8 cellular contexts compared by ENCODE assay signal in genomic region chr11:65856689-65857499, GRCh38. TPM values are rescaled to one million over a fixed set of nuclear protein-coding genes. Genes with fewer than 3 reads are reported as not detected.
DNase-seq lines count a peak whose midpoint lies in the region; ATAC-seq and TF ChIP-seq lines count a peak whose summit lies in the region.

No MANE protein-coding gene starts in this region.

- WGBS in adipose tissue, 3 donors = 1% methylated on average over 57 of the region's 57 CpGs

- H3K4me1 Mint-ChIP-seq in T-cell (peaks cover 59 to 65% (median 64%) of the 10 kb centered on the region in 3 donors), progenitor cell of endocrine pancreas (ENCODE audit: low read depth) (peaks cover 27% of the 10 kb centered on the region)

- H3K9me3 ChIP-seq in BLaER1 treated with 17β-estradiol and CSF1 and Interleukin-3, amounts not matched to agents 10 nM and 100 nM (replicated peaks in 1 of 11) = peaks cover 0 to 8% (median 0%) of the 10 kb centered on the region in 11 experiments; a peak in 5 of 22 replicates
- no peaks in the 10 kb centered on the region for H3K9me3 ChIP-seq in left ventricle myocardium inferior (replicated peaks)
- H3K9me3 ChIP-seq in upper lobe of right lung = no peaks in the 10 kb centered on the region

- intact Hi-C loops in left ventricle myocardium inferior (cut with micrococcal nuclease) (no loop called here), upper lobe of right lung (cut with DNase I) (no loop called here)

- peak overlapping the region; percentile 87 to 98 (median 94) for H3K27ac ChIP-seq in BLaER1 treated with 17β-estradiol and CSF1 and Interleukin-3, amounts not matched to agents 10 nM and 100 nM
- H3K27ac ChIP-seq in adipose tissue (ENCODE audit: low read depth, low read length) = peak overlapping the region; percentile 97
- H3K27ac ChIP-seq in left ventricle myocardium inferior (replicated peaks) = peak overlapping the region; percentile 97
- peak overlapping the region; percentile 97 for H3K27ac ChIP-seq in upper lobe of right lung

- peaks cover 38 to 49% (median 44%) of the 10 kb centered on the region in 10 experiments for H3K4me1 ChIP-seq in BLaER1 treated with 17β-estradiol and CSF1 and Interleukin-3, amounts not matched to agents 10 nM and 100 nM
- peaks cover 74% of the 10 kb centered on the region for H3K4me1 ChIP-seq in left ventricle myocardium inferior
- H3K4me1 ChIP-seq in upper lobe of right lung = peaks cover 29% of the 10 kb centered on the region

- H3K4me3 ChIP-seq in BLaER1 treated with 17β-estradiol and CSF1 and Interleukin-3, amounts not matched to agents 10 nM and 100 nM = peak overlapping the region; percentile 84 to 99 (median 96)
- peak overlapping the region; percentile 96 for H3K4me3 ChIP-seq in Jurkat, Clone E6-1 (ENCODE audit: low read length)
- H3K4me3 ChIP-seq in left ventricle myocardium inferior (peak overlapping the region; percentile 80), upper lobe of right lung (peak overlapping the region; percentile 98)

- TF ChIP-seq CTCF in left ventricle myocardium inferior (IDR thresholded peaks at IDR 0.05; ENCODE audit: borderline replicate concordance) (no peak), progenitor cell of endocrine pancreas (IDR thresholded peaks at IDR 0.05; ENCODE audit: unreplicated experiment) (no peak), upper lobe of right lung (IDR thresholded peaks at IDR 0.05) (no peak)

- no peaks in the 10 kb centered on the region for H3K27me3 ChIP-seq in BLaER1 treated with 17β-estradiol and CSF1 and Interleukin-3, amounts not matched to agents 10 nM and 100 nM
- H3K27me3 ChIP-seq in left ventricle myocardium inferior (ENCODE audit: low read depth) (no peaks in the 10 kb centered on the region), upper lobe of right lung (no peaks in the 10 kb centered on the region)

- peaks cover 59 to 72% (median 64%) of the 10 kb centered on the region in 11 experiments for H4K20me1 ChIP-seq in BLaER1 treated with 17β-estradiol and CSF1 and Interleukin-3, amounts not matched to agents 10 nM and 100 nM

- DNase-seq in GM19238 (ENCODE audit: insufficient read length, low spot score) = peak; percentile 76
- DNase-seq in Jurkat, Clone E6-1 (ENCODE audit: low read depth, low spot score) = peak; percentile 66
- DNase-seq in T-cell = peak; percentile 67 to 88 (median 82)
- DNase-seq in left ventricle myocardium inferior = peak; percentile 86
- DNase-seq in progenitor cell of endocrine pancreas (ENCODE audit: low spot score, unreplicated experiment) = peak; percentile 48
- DNase-seq in upper lobe of right lung = peak; percentile 94

- peaks cover 42% of the 10 kb centered on the region for H3K36me3 Mint-ChIP-seq in T-cell
- peaks cover 27% of the 10 kb centered on the region for H3K36me3 Mint-ChIP-seq in progenitor cell of endocrine pancreas (ENCODE audit: insufficient read depth)

- peak overlapping the region; percentile 92 to 99 (median 95) for H3K9ac ChIP-seq in BLaER1 treated with 17β-estradiol and CSF1 and Interleukin-3, amounts not matched to agents 10 nM and 100 nM

- no peaks in the 10 kb centered on the region for H3K9me3 Mint-ChIP-seq in T-cell
- H3K9me3 Mint-ChIP-seq in progenitor cell of endocrine pancreas (ENCODE audit: low read depth) = no peaks in the 10 kb centered on the region

- H3K27ac Mint-ChIP-seq in T-cell (peak overlapping the region; percentile 90 to 91), progenitor cell of endocrine pancreas (peak overlapping the region; percentile 95)

- H3K36me3 ChIP-seq in BLaER1 treated with 17β-estradiol and CSF1 and Interleukin-3, amounts not matched to agents 10 nM and 100 nM = peaks cover 50 to 55% (median 53%) of the 10 kb centered on the region in 11 experiments
- H3K36me3 ChIP-seq in left ventricle myocardium inferior (peaks cover 51% of the 10 kb centered on the region), upper lobe of right lung (peaks cover 47% of the 10 kb centered on the region)

- ATAC-seq in T-cell (replicated peaks in 1 of 4) = peak; percentile 9 to 26 (median 19)
- peak; percentile 66 for ATAC-seq in upper lobe of right lung

- peak overlapping the region; percentile 77 to 95 (median 90) for H3K4me2 ChIP-seq in BLaER1 treated with 17β-estradiol and CSF1 and Interleukin-3, amounts not matched to agents 10 nM and 100 nM

- H3K4me3 Mint-ChIP-seq in T-cell (peak overlapping the region; percentile 84 to 97 (median 86)), progenitor cell of endocrine pancreas (ENCODE audit: low read depth) (peak overlapping the region; percentile 89)

- POLR2A ChIA-PET in T-cell (lab: Charles Lee) = no interaction called here

- H3K27me3 Mint-ChIP-seq in T-cell (no peaks in the 10 kb centered on the region), progenitor cell of endocrine pancreas (no peaks in the 10 kb centered on the region)

- CTCF ChIA-PET in T-cell (lab: Charles Lee) = no interaction called here

RNA-seq across cellular contexts. Expression of gene CFL1, which starts 1.1 kb away (rescaled TPM):
- 1,542 TPM for polyA plus RNA-seq in Jurkat, Clone E6-1 (2012; ENCODE audit: insufficient read depth, insufficient read length)
- total RNA-seq in T-cell (100 to 1,000 TPM; 584 to 761 (median 636) TPM), left ventricle myocardium inferior (299 TPM), progenitor cell of endocrine pancreas (864 and 890 TPM in 2 replicates), upper lobe of right lung (608 TPM)
- 100 to 1,000 TPM; 206 to 826 (median 597) TPM for polyA plus RNA-seq in adipose tissue

RNA-seq across cellular contexts. Expression of gene MUS81, which starts 3.3 kb away (rescaled TPM):
- polyA plus RNA-seq in Jurkat, Clone E6-1 (2012; ENCODE audit: insufficient read depth, insufficient read length) = 133 TPM
- 100 to 1,000 TPM in 2 of 5 donors, 10 to 100 TPM in 3; 55.5 to 118 (median 95.6) TPM for total RNA-seq in T-cell
- polyA plus RNA-seq in adipose tissue = 10 to 100 TPM; 29.7 to 60.6 (median 40.3) TPM
- total RNA-seq in left ventricle myocardium inferior = 31.5 TPM
- 55.5 and 60.5 TPM in 2 replicates for total RNA-seq in progenitor cell of endocrine pancreas
- total RNA-seq in upper lobe of right lung = 49.4 TPM

RNA-seq across cellular contexts. Expression of gene EFEMP2, which starts 15.7 kb away (rescaled TPM):
- polyA plus RNA-seq in Jurkat, Clone E6-1 (2012; ENCODE audit: insufficient read depth, insufficient read length) = 9.7 TPM
- total RNA-seq in T-cell (10 to 100 TPM in 3 of 5 donors, 1 to 10 TPM in 2; 7.0 to 14.1 (median 10.2) TPM), left ventricle myocardium inferior (85.1 TPM), progenitor cell of endocrine pancreas (84.9 and 90.5 TPM in 2 replicates), upper lobe of right lung (62.0 TPM)
- polyA plus RNA-seq in adipose tissue = 100 to 1,000 TPM in 1 of 3 donors, 10 to 100 TPM in 2; 16.6 to 103 (median 62.4) TPM

RNA-seq across cellular contexts. Expression of gene CTSW, which starts 22.7 kb away (rescaled TPM):
- 5.0 TPM for polyA plus RNA-seq in Jurkat, Clone E6-1 (2012; ENCODE audit: insufficient read depth, insufficient read length)
- 100 to 1,000 TPM in 1 of 5 donors, 10 to 100 TPM in 4; 45.3 to 127 (median 66.4) TPM for total RNA-seq in T-cell
- polyA plus RNA-seq in adipose tissue = 1 to 10 TPM in 2 of 3 donors, under 1 TPM in 1; 0.26 to 2.7 (median 2.6) TPM
- 0.49 TPM for total RNA-seq in left ventricle myocardium inferior
- not detected in 2 replicates for total RNA-seq in progenitor cell of endocrine pancreas
- total RNA-seq in upper lobe of right lung = 17.2 TPM

RNA-seq across cellular contexts. Expression of gene SNX32, which starts 23.1 kb away (rescaled TPM):
- 0.87 TPM for polyA plus RNA-seq in Jurkat, Clone E6-1 (2012; ENCODE audit: insufficient read depth, insufficient read length)
- total RNA-seq in T-cell = 1 to 10 TPM in 4 of 5 donors, under 1 TPM in 1; 0.26 to 1.4 (median 1.2) TPM
- polyA plus RNA-seq in adipose tissue = under 1 TPM in 2 of 3 donors, not detected in 1; 0.34 to 0.41 TPM
- total RNA-seq in left ventricle myocardium inferior = not detected
- total RNA-seq in progenitor cell of endocrine pancreas = 3.6 and 4.6 TPM in 2 replicates
- not detected for total RNA-seq in upper lobe of right lung

Comparison
In these comparisons a context has a peak if more than half of its experiments do, and no peak if none do; other contexts are left out.
1. Peak in every context shown above with its lines: DNase-seq, ATAC-seq, H3K4me3 ChIP-seq and H3K27ac ChIP-seq.